ENCODE assay signal across 14 cellular contexts in genomic region chr10:59880019-59880717, GRCh38. TPM values are rescaled to one million over a fixed set of nuclear protein-coding genes. Genes with fewer than 3 reads are reported as not detected.
A peak's percentile ranks its signal among the peaks of the same experiment; 100 is the strongest.
DNase-seq lines count a peak whose midpoint lies in the region; ATAC-seq and TF ChIP-seq lines count a peak whose summit lies in the region.
"Had no signal": no experiment of that assay in that cellular context is flagged by ENCODE, and none has a peak within 500 bp of the region (broad histone marks: within the 10 kb centered on the region; RNA-seq: fewer than 3 reads in every experiment).

No MANE protein-coding gene starts in this region.

- no peaks in the 10 kb centered on the region for H3K36me3 ChIP-seq in mammary epithelial cell (ENCODE audit: insufficient read depth, low read length)
- no peaks in the 10 kb centered on the region; the same call in 1 of the 2 replicates for H3K36me3 ChIP-seq in OCI-LY7 (ENCODE audit: insufficient read depth, low read length)
- H3K36me3 ChIP-seq in psoas muscle (ENCODE audit: insufficient read depth in 1 of 2, low read depth in 1 of 2): no peaks in the 10 kb centered on the region
- no peaks in the 10 kb centered on the region; the same call in 1 of the 2 replicates for H3K36me3 ChIP-seq in PC-3 (ENCODE audit: low read depth, low read length)
- H3K36me3 ChIP-seq: gastroesophageal sphincter, pancreas had no signal

- H3K27me3 ChIP-seq in mammary epithelial cell (ENCODE audit: insufficient read depth, low read length) (no peaks in the 10 kb centered on the region), psoas muscle (ENCODE audit: insufficient read depth in 3 of 3, low read length in 2 of 3) (no peaks in the 10 kb centered on the region), PC-3 (ENCODE audit: low read length) (no peaks in the 10 kb centered on the region)
- H3K27me3 ChIP-seq: gastroesophageal sphincter, pancreas, testis had no signal

- DNase-seq in MCF 10A (ENCODE audit: unreplicated experiment) (no peak), mammary epithelial cell (no peak), OCI-LY7 (ENCODE audit: low spot score) (no peak), psoas muscle (no peak), PC-3 (no peak), amniotic stem cell (lab: John Stamatoyannopoulos, UW) (no peak)
- DNase-seq in effector memory CD8-positive, alpha-beta T cell: no peak
- DNase-seq: NCI-H1105 treated with DMSO at 0.1 percent for 48 hours, NCI-H446, pancreas, testis had no signal

- no peaks in the 10 kb centered on the region for H3K9me3 Mint-ChIP-seq in MCF 10A (ENCODE audit: unreplicated experiment)
- no peaks in the 10 kb centered on the region for H3K9me3 Mint-ChIP-seq in effector memory CD8-positive, alpha-beta T cell

- no peak overlapping the region for H3K27ac ChIP-seq in mammary epithelial cell (ENCODE audit: insufficient read depth, low read depth, low read length)
- no peak overlapping the region for H3K27ac ChIP-seq in OCI-LY7 (ENCODE audit: low read depth, low read length, poor library complexity, severe bottlenecking)
- H3K27ac ChIP-seq in psoas muscle: no peak overlapping the region
- no peak overlapping the region for H3K27ac ChIP-seq in PC-3 (ENCODE audit: low read length)
- H3K27ac ChIP-seq: gastroesophageal sphincter, pancreas, testis had no signal

- no peak overlapping the region for H3K4me2 ChIP-seq in mammary epithelial cell (ENCODE audit: insufficient read depth, low read depth, low read length)
- no peak overlapping the region for H3K4me2 ChIP-seq in OCI-LY7 (ENCODE audit: low read length)
- no peak overlapping the region for H3K4me2 ChIP-seq in PC-3 (ENCODE audit: low read length)

- H3K9ac ChIP-seq in mammary epithelial cell (ENCODE audit: insufficient read depth, low read length) (no peak overlapping the region), PC-3 (ENCODE audit: low read length) (no peak overlapping the region)

- no peaks in the 10 kb centered on the region for H3K27me3 Mint-ChIP-seq in MCF 10A (ENCODE audit: insufficient read depth, unreplicated experiment)
- H3K27me3 Mint-ChIP-seq in effector memory CD8-positive, alpha-beta T cell: no peaks in the 10 kb centered on the region

- H3K4me1 Mint-ChIP-seq in MCF 10A (ENCODE audit: insufficient read depth, unreplicated experiment): peaks cover 21% of the 10 kb centered on the region
- peaks cover 34 to 63% of the 10 kb centered on the region in 2 donors for H3K4me1 Mint-ChIP-seq in effector memory CD8-positive, alpha-beta T cell (ENCODE audit: low read depth in 2 of 2)

- H2AFZ ChIP-seq in mammary epithelial cell (ENCODE audit: low read depth, low read length): no peak overlapping the region
- no peak overlapping the region for H2AFZ ChIP-seq in OCI-LY7 (ENCODE audit: low read length)
- no peak overlapping the region for H2AFZ ChIP-seq in PC-3 (ENCODE audit: low read length)

- H4K20me1 ChIP-seq in mammary epithelial cell (ENCODE audit: insufficient read depth, low read length) (no peaks in the 10 kb centered on the region), OCI-LY7 (ENCODE audit: insufficient read depth, low read length) (peaks cover 78% of the 10 kb centered on the region), PC-3 (ENCODE audit: low read length) (no peaks in the 10 kb centered on the region; the same call in 1 of the 2 replicates)

- no peak for ATAC-seq in effector memory CD8-positive, alpha-beta T cell (replicated peaks)
- ATAC-seq in HG03095 (IDR thresholded peaks at IDR 0.05; ENCODE audit: unreplicated experiment): no peak
- no peak for ATAC-seq in psoas muscle
- no peak for ATAC-seq in PC-3
- ATAC-seq: gastroesophageal sphincter, pancreas had no signal

- no peaks in the 10 kb centered on the region for H3K9me3 ChIP-seq in mammary epithelial cell (replicated peaks; ENCODE audit: insufficient read depth, low read length)
- H3K9me3 ChIP-seq in OCI-LY7 (ENCODE audit: low read length): no peaks in the 10 kb centered on the region
- H3K9me3 ChIP-seq in psoas muscle: no peaks in the 10 kb centered on the region
- H3K9me3 ChIP-seq in PC-3 (ENCODE audit: low read length): no peaks in the 10 kb centered on the region
- H3K9me3 ChIP-seq: gastroesophageal sphincter, pancreas, testis had no signal

- H3K4me3 ChIP-seq in mammary epithelial cell (replicated peaks in 1 of 3; ENCODE audit: insufficient read depth in 1 of 3, low read depth in 2 of 3, low read length in 3 of 3) (no peak overlapping the region), OCI-LY7 (ENCODE audit: low read depth, low read length, poor library complexity, severe bottlenecking) (no peak overlapping the region), psoas muscle (no peak overlapping the region), PC-3 (ENCODE audit: low read length) (no peak overlapping the region)
- H3K4me3 ChIP-seq: gastroesophageal sphincter, pancreas, testis had no signal

- in situ Hi-C loops in mammary epithelial cell (cut with MboI; ENCODE audit: low sequenced_read_pairs in 2 of 2): no loop called here

- dilution Hi-C loops in mammary epithelial cell (cut with HindIII; ENCODE audit: low sequenced_read_pairs): no loop called here

- TF ChIP-seq CTCF in MCF 10A (IDR thresholded peaks at IDR 0.05; ENCODE audit: unreplicated experiment): no peak
- TF ChIP-seq CTCF in mammary epithelial cell (conservative IDR thresholded peaks at IDR 0.05 in 1 of 2, IDR thresholded peaks at IDR 0.05 in 1 of 2; ENCODE audit: extremely low read depth in 1 of 2, insufficient read depth in 1 of 2, low read depth in 1 of 2, low read length in 2 of 2): no peak
- TF ChIP-seq CTCF in OCI-LY7 (conservative IDR thresholded peaks at IDR 0.05; ENCODE audit: low read length): peak; percentile 56
- TF ChIP-seq CTCF in psoas muscle (IDR thresholded peaks at IDR 0.05): no peak
- no peak for TF ChIP-seq CTCF in PC-3 (conservative IDR thresholded peaks at IDR 0.05; ENCODE audit: low read depth, low read length)

- no peak overlapping the region for H3K4me3 Mint-ChIP-seq in MCF 10A (ENCODE audit: unreplicated experiment)
- peak overlapping the region; percentile 50 to 64 for H3K4me3 Mint-ChIP-seq in effector memory CD8-positive, alpha-beta T cell
- H3K4me3 Mint-ChIP-seq: mesothelial cell of epicardium had no signal

- 89% methylated on average over 6 of the region's 6 CpGs for WGBS in mammary epithelial cell (ENCODE audit: low coverage, missing lambda C conversion rate)
- 77 to 95% (median 89%) methylated on average over 6 of the region's 6 CpGs for WGBS in psoas muscle, 3 donors

- CTCF ChIA-PET in MCF 10A (lab: Yijun Ruan, JAX): interaction anchor here (1.1 kb wide), 1 partner anchor 15 kb away, joined by 3 read pairs; no protein-coding TSS in a partner anchor
- CTCF ChIA-PET in mammary epithelial cell (lab: Charles Lee; ENCODE audit: low non-redundant PET): no interaction called here
- CTCF ChIA-PET in OCI-LY7 (lab: Charles Lee; ENCODE audit: unreplicated experiment): no interaction called here
- CTCF ChIA-PET in PC-3 (lab: Charles Lee): no interaction called here

- peaks cover 93% of the 10 kb centered on the region for H3K79me2 ChIP-seq in mammary epithelial cell (ENCODE audit: insufficient read depth, low read length)
- H3K79me2 ChIP-seq in OCI-LY7 (ENCODE audit: insufficient read depth, low read depth, low read length): peaks cover 56% of the 10 kb centered on the region
- H3K79me2 ChIP-seq in PC-3 (ENCODE audit: low read length): peaks cover 90% of the 10 kb centered on the region

- BruUV-seq in MCF 10A (replicated peaks; lab: Mats Ljungman, UMichigan): no TSS peak
- BruUV-seq in mammary epithelial cell (replicated peaks; lab: Mats Ljungman, UMichigan): no TSS peak
- BruUV-seq in OCI-LY7 (replicated peaks; lab: Mats Ljungman, UMichigan): no TSS peak
- no TSS peak for BruUV-seq in PC-3 (replicated peaks; lab: Mats Ljungman, UMichigan)

- no peaks in the 10 kb centered on the region for H3F3A ChIP-seq in PC-3 (ENCODE audit: low read length, unreplicated experiment)

- H3K4me1 ChIP-seq in mammary epithelial cell (ENCODE audit: insufficient read depth, low read length) (peaks cover 10% of the 10 kb centered on the region), OCI-LY7 (ENCODE audit: insufficient read depth, low read length, poor library complexity, severe bottlenecking) (peaks cover 36% of the 10 kb centered on the region), psoas muscle (peaks cover 37% of the 10 kb centered on the region), PC-3 (ENCODE audit: insufficient read depth, low read length) (peaks cover 23% of the 10 kb centered on the region)
- H3K4me1 ChIP-seq: testis had no signal

- H3K9me2 ChIP-seq in OCI-LY7 (ENCODE audit: insufficient read depth, low read length) (no peaks in the 10 kb centered on the region), PC-3 (replicated peaks; ENCODE audit: low read length) (no peaks in the 10 kb centered on the region)

- POLR2A ChIA-PET in MCF 10A (lab: Yijun Ruan, JAX) (no interaction called here), OCI-LY7 (lab: Charles Lee) (no interaction called here), PC-3 (lab: Charles Lee; ENCODE audit: unreplicated experiment) (no interaction called here)

- H3K27ac Mint-ChIP-seq in MCF 10A (ENCODE audit: low read depth, unreplicated experiment): peak overlapping the region; percentile 32
- H3K27ac Mint-ChIP-seq in effector memory CD8-positive, alpha-beta T cell: peak overlapping the region; percentile 62 to 78
- H3K27ac Mint-ChIP-seq: mesothelial cell of epicardium had no signal

- intact Hi-C loops in MCF 10A (cut with micrococcal nuclease) (no loop called here), mammary epithelial cell (cut with micrococcal nuclease) (no loop called here), OCI-LY7 (cut with micrococcal nuclease; ENCODE audit: unreplicated experiment) (no loop called here), psoas muscle (cut with DNase I) (no loop called here), PC-3 (cut with micrococcal nuclease) (no loop called here)

- H3K36me3 Mint-ChIP-seq in MCF 10A (ENCODE audit: insufficient read depth, unreplicated experiment): peaks cover 12% of the 10 kb centered on the region
- peaks cover 7% of the 10 kb centered on the region for H3K36me3 Mint-ChIP-seq in effector memory CD8-positive, alpha-beta T cell (ENCODE audit: insufficient read depth)
- H3K36me3 Mint-ChIP-seq: mesothelial cell of epicardium had no signal

RNA-seq across cellular contexts. Expression of gene CCDC6, which starts 26.2 kb away (rescaled TPM):
- 56.6 and 66.4 TPM in 2 replicates for total RNA-seq in MCF 10A (2022)
- 10 to 100 TPM; 52.4 to 76.0 TPM for total RNA-seq in mammary epithelial cell
- polyA plus RNA-seq in mammary epithelial cell: 31.9 TPM
- 65.6 TPM for polyA minus RNA-seq in mammary epithelial cell
- 9.5 and 10.9 TPM in 2 replicates for total RNA-seq in OCI-LY7 (2014; rRNA removed; shearing (Covaris generic))
- total RNA-seq in OCI-LY7 (2022): 22.4 and 25.4 TPM in 2 replicates
- total RNA-seq in psoas muscle: 10 to 100 TPM; 14.5 to 40.1 (median 23.0) TPM
- 10 to 100 TPM in 2 of 3 donors, 1 to 10 TPM in 1; 9.2 to 31.6 (median 11.3) TPM for polyA plus RNA-seq in psoas muscle
- 37.6 and 46.1 TPM in 2 replicates for total RNA-seq in PC-3 (2014; rRNA removed)
